In genomic region chr3:128095222-128095703, GRCh38 we compare ENCODE assay signal across 8 cellular contexts.
A peak's percentile ranks its signal among the peaks of the same experiment; 100 is the strongest.
DNase-seq lines count a peak whose midpoint lies in the region; ATAC-seq lines count a peak whose summit lies in the region.

No MANE protein-coding gene starts in this region.

- DNase-seq in NCI-H1436 (lab: John Stamatoyannopoulos, UW) (peak; percentile 40), NCI-H1436 treated with DMSO at 0.1 percent for 48 hours (lab: John Stamatoyannopoulos, UW) (no peak), NCI-H2171 treated with DMSO at 0.1 percent for 48 hours (lab: John Stamatoyannopoulos, UW) (peak; percentile 68), cerebellar cortex (ENCODE audit: low spot score) (peak; percentile 85), left kidney (ENCODE audit: low read depth, low spot score) (peak; percentile 84)
- peak; percentile 80 for DNase-seq in activated CD4-positive, CD25-positive, alpha-beta regulatory T cell treated with anti-CD3 and anti-CD28 coated beads, Interleukin-2, amount 50 U/mL, for 72 hours
- peak; percentile 63 to 77 for DNase-seq in stimulated activated CD4-positive, alpha-beta T cell treated with anti-CD3 and anti-CD28 coated beads, Interleukin-4, amount 100 ng/mL, for 48 hours (ENCODE audit: low read depth in 2 of 2)

- peak; percentile 54 for ATAC-seq in HG02938 (IDR thresholded peaks at IDR 0.05; ENCODE audit: unreplicated experiment)
